8 cellular contexts compared by ENCODE assay signal in the genomic region with DNA sequence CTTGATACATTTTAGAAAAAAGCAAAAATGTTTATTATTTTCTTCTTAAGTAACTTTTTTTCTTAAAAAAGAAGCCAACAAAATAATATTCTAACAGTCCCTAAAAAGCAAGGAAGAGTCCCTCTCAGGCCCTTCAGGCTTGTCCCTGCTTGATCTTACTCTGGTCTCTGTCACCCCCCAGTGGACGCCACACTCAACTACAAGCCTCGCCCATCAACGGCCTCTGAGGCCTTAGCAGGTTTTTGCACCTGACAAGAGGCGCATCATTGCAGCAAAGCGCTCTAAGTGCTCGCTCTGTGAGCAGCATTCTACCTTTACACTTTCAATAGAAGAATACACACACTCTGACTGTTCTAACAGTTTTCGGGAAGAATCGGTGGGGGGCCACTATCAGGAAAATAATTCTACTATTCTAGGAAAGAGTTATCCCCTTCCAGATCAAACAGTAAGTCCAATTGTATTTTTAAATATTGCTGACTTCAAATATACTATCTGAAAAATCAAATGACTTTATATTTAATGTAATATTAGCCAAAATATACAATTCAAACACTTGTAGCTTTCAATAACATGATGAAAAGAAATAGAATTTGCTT.
A peak's percentile ranks its signal among the peaks of the same experiment; 100 is the strongest.
DNase-seq lines count a peak whose midpoint lies in the region; ATAC-seq and TF ChIP-seq lines count a peak whose summit lies in the region.

No MANE protein-coding gene starts in this region.

- no peaks in the 10 kb centered on the region for H3F3A ChIP-seq in smooth muscle cell (ENCODE audit: low read depth)

- POLR2A ChIA-PET in T-cell (lab: Charles Lee) = interaction anchor here in 1 of 2 donors (0.5 kb wide), 1 partner anchor 10 kb away, joined by 3 read pairs; no protein-coding TSS in a partner anchor

- no peaks in the 10 kb centered on the region for H3K9me3 ChIP-seq in smooth muscle cell (replicated peaks; ENCODE audit: low read depth)

- no peak overlapping the region for H3K4me3 Mint-ChIP-seq in T-cell

- H2AFZ ChIP-seq in smooth muscle cell (ENCODE audit: low read depth) = no peak overlapping the region

- CTCF ChIA-PET in T-cell (lab: Charles Lee) = interaction anchor here in 1 of 2 donors (1.0 kb wide), 1 partner anchor 24 kb away, joined by 3 read pairs; no protein-coding TSS in a partner anchor

- no peaks in the 10 kb centered on the region for H3K79me2 ChIP-seq in smooth muscle cell (ENCODE audit: low read depth)

- DNase-seq in D341Med (ENCODE audit: low spot score) = peak; percentile 81
- DNase-seq in Kasumi-1 (lab: John Stamatoyannopoulos, UW) = peak; percentile 88 to 94
- peak; percentile 35 to 75 (median 63) for DNase-seq in T-cell
- peak; percentile 41 for DNase-seq in amniotic epithelial cell (ENCODE audit: low read depth)
- DNase-seq in hepatic stellate cell (ENCODE audit: low spot score) = peak; percentile 50
- peak; percentile 7 for DNase-seq in smooth muscle cell (lab: John Stamatoyannopoulos, UW; ENCODE audit: unreplicated experiment)
- DNase-seq in kidney glomerular epithelial cell (lab: John Stamatoyannopoulos, UW) = no peak

- H3K4me1 ChIP-seq in smooth muscle cell (ENCODE audit: low read depth) = peaks cover 11% of the 10 kb centered on the region

- H3K4me1 Mint-ChIP-seq in T-cell = peaks cover 0 to 6% (median 0%) of the 10 kb centered on the region in 3 donors

- peak overlapping the region in 1 of 2 donors; percentile 56 for H3K27ac Mint-ChIP-seq in T-cell

- peak; percentile 83 for TF ChIP-seq CTCF in smooth muscle cell (IDR thresholded peaks at IDR 0.05; ENCODE audit: borderline replicate concordance, insufficient read depth, poor library complexity, severe bottlenecking)

- H3K27ac ChIP-seq in smooth muscle cell (ENCODE audit: low read depth) = no peak overlapping the region

- WGBS in smooth muscle cell (ENCODE audit: low lambda C conversion rate) = 31% methylated on average over 8 of the region's 8 CpGs

- H3K27me3 ChIP-seq in smooth muscle cell (ENCODE audit: low read depth) = no peaks in the 10 kb centered on the region

- ATAC-seq in GM21367 (IDR thresholded peaks at IDR 0.05; ENCODE audit: unreplicated experiment) (peak; percentile 68), T-cell (replicated peaks in 1 of 4) (peak; percentile 74 to 82 (median 80))

- H3K9ac ChIP-seq in smooth muscle cell (ENCODE audit: low read depth) = no peak overlapping the region

- H3K36me3 ChIP-seq in smooth muscle cell (ENCODE audit: low read depth) = no peaks in the 10 kb centered on the region

- no peak overlapping the region for H3K4me2 ChIP-seq in smooth muscle cell

- no peaks in the 10 kb centered on the region for H3K27me3 Mint-ChIP-seq in T-cell

- H3K36me3 Mint-ChIP-seq in T-cell = peaks cover 6% of the 10 kb centered on the region

- H4K20me1 ChIP-seq in smooth muscle cell (ENCODE audit: low read depth) = peaks cover 74% of the 10 kb centered on the region

- H3K9me3 Mint-ChIP-seq in T-cell = no peaks in the 10 kb centered on the region

- no peak overlapping the region for H3K4me3 ChIP-seq in smooth muscle cell
